In genomic region chr12:124861898-124862676, GRCh38 we compare ENCODE assay signal across 9 cellular contexts. TPM values are rescaled to one million over a fixed set of nuclear protein-coding genes. Genes with fewer than 3 reads are reported as not detected.
DNase-seq lines count a peak whose midpoint lies in the region; ATAC-seq and TF ChIP-seq lines count a peak whose summit lies in the region.
"Had no signal": no experiment of that assay in that cellular context is flagged by ENCODE, and none has a peak within 500 bp of the region (broad histone marks: within the 10 kb centered on the region; RNA-seq: fewer than 3 reads in every experiment).

No MANE protein-coding gene starts in this region.

- CTCF ChIA-PET in MCF 10A (lab: Yijun Ruan, JAX): interaction anchor here (0.6 to 1.7 kb wide), 4 partner anchors 32 to 96 kb away, joined by 3 to 14 read pairs (median 3); no protein-coding TSS in a partner anchor

- no peaks in the 10 kb centered on the region for H3K9me3 Mint-ChIP-seq in IgD-negative memory B cell
- no peaks in the 10 kb centered on the region for H3K9me3 Mint-ChIP-seq in MCF 10A (ENCODE audit: unreplicated experiment)

- H3K4me3 Mint-ChIP-seq in IgD-negative memory B cell: peak overlapping the region; percentile 83 to 95 (median 88)
- peak overlapping the region; percentile 76 for H3K4me3 Mint-ChIP-seq in MCF 10A (ENCODE audit: unreplicated experiment)

- BruUV-seq in MCF 10A (replicated peaks; lab: Mats Ljungman, UMichigan): no TSS peak

- peaks cover 2% of the 10 kb centered on the region for H3K36me3 Mint-ChIP-seq in IgD-negative memory B cell
- H3K36me3 Mint-ChIP-seq in MCF 10A (ENCODE audit: insufficient read depth, unreplicated experiment): peaks cover 8% of the 10 kb centered on the region

- H3K4me1 ChIP-seq in effector memory CD4-positive, alpha-beta T cell (ENCODE audit: control insufficient read depth, insufficient read depth, low read length, poor library complexity, severe bottlenecking): peaks cover 5% of the 10 kb centered on the region

- TF ChIP-seq CTCF in MCF 10A (IDR thresholded peaks at IDR 0.05; ENCODE audit: unreplicated experiment): no peak

- intact Hi-C loops in MCF 10A (cut with micrococcal nuclease): loop anchor here (2.0 kb wide), 3 partner anchors 37 to 87 kb away; no protein-coding TSS in a partner anchor

- no peaks in the 10 kb centered on the region for H3K9me3 ChIP-seq in effector memory CD4-positive, alpha-beta T cell (ENCODE audit: control insufficient read depth, low read length)

- H3K4me1 Mint-ChIP-seq in IgD-negative memory B cell (peaks cover 25 to 32% (median 29%) of the 10 kb centered on the region in 3 donors), MCF 10A (ENCODE audit: insufficient read depth, unreplicated experiment) (peaks cover 22% of the 10 kb centered on the region)

- peak; percentile 24 for ATAC-seq in GM18867 (IDR thresholded peaks at IDR 0.05; ENCODE audit: unreplicated experiment)

- DNase-seq in MCF 10A (ENCODE audit: unreplicated experiment) (no peak), pons (ENCODE audit: low spot score) (peak; percentile 56), EL (no peak)
- no peak for DNase-seq in effector memory CD4-positive, alpha-beta T cell
- no peak for DNase-seq in activated CD4-positive, CD25-positive, alpha-beta regulatory T cell (lab: John Stamatoyannopoulos, UW)
- no peak for DNase-seq in activated CD8-positive, alpha-beta memory T cell treated with anti-CD3 and anti-CD28 coated beads, Interleukin-2, amount 50 U/mL, for 4 hours
- DNase-seq: NCI-H187 had no signal

- H3K27ac ChIP-seq in effector memory CD4-positive, alpha-beta T cell (ENCODE audit: insufficient read depth, low read length, poor library complexity, severe bottlenecking): no peak overlapping the region

- no peaks in the 10 kb centered on the region for H3K27me3 ChIP-seq in effector memory CD4-positive, alpha-beta T cell (replicated peaks; ENCODE audit: control insufficient read depth, insufficient read depth, low read length, poor library complexity, severe bottlenecking)

- no peaks in the 10 kb centered on the region for H3K36me3 ChIP-seq in effector memory CD4-positive, alpha-beta T cell (ENCODE audit: control insufficient read depth, insufficient read depth, low read length)

- POLR2A ChIA-PET in MCF 10A (lab: Yijun Ruan, JAX): interaction anchor here (0.6 to 3.1 kb wide), 16 partner anchors 8 to 1344 kb away, joined by 3 to 22 read pairs (median 5); partner anchors contain the start of gene UBC

- H3K27me3 Mint-ChIP-seq in IgD-negative memory B cell (no peaks in the 10 kb centered on the region), MCF 10A (ENCODE audit: insufficient read depth, unreplicated experiment) (no peaks in the 10 kb centered on the region)

- H3K27ac Mint-ChIP-seq in IgD-negative memory B cell: peak overlapping the region; percentile 12 to 86 (median 70)
- H3K27ac Mint-ChIP-seq in MCF 10A (ENCODE audit: low read depth, unreplicated experiment): peak overlapping the region; percentile 48

- no peak overlapping the region for H3K4me3 ChIP-seq in effector memory CD4-positive, alpha-beta T cell (ENCODE audit: insufficient read depth, low read depth, low read length, poor library complexity, severe bottlenecking)

RNA-seq across cellular contexts. Expression of gene SCARB1, which starts 1.6 kb away (rescaled TPM):
- 23.9 TPM for polyA plus RNA-seq in IgD-negative memory B cell
- total RNA-seq in MCF 10A (2022): 48.2 and 71.0 TPM in 2 replicates

RNA-seq across cellular contexts. Expression of gene UBC, which starts 52.4 kb away (rescaled TPM):
- 1,893 TPM for polyA plus RNA-seq in IgD-negative memory B cell
- total RNA-seq in MCF 10A (2022): 1,485 and 1,602 TPM in 2 replicates
